ENCODE assay signal across 1 cellular context in genomic region chr19:50794074-50794777, GRCh38.
TF ChIP-seq lines count a peak whose summit lies in the region.

No MANE protein-coding gene starts in this region.

TF ChIP-seq in GM12878, 131 proteins besides CTCF, POLR2A, EP300 and RAD21:
- TF ChIP-seq TCF12 (IDR thresholded peaks at IDR 0.05; ENCODE audit: low read depth, low read length) (0 out of 2 replicates have a peak, but pooled peaks have one; percentile 45), KDM1A (IDR thresholded peaks at IDR 0.05; ENCODE audit: borderline replicate concordance) (no peak), FOXM1 (IDR thresholded peaks at IDR 0.05; ENCODE audit: low read depth, low read length) (0 out of 2 replicates have a peak, but pooled peaks have one; percentile 5), DPF2 (IDR thresholded peaks at IDR 0.05) (0 out of 2 replicates have a peak, but pooled peaks have one; percentile 10), POLR2AphosphoS2 (IDR thresholded peaks at IDR 0.05; ENCODE audit: low read depth, low read length) (peak; percentile 15), RAD51 (IDR thresholded peaks at IDR 0.05) (no peak), SMAD5 (IDR thresholded peaks at IDR 0.05; ENCODE audit: low read depth) (peak; percentile 6; the same call in 1 of the 2 replicates), TARDBP (IDR thresholded peaks at IDR 0.05; ENCODE audit: borderline replicate concordance) (0 out of 2 replicates have a peak, but pooled peaks have one; percentile 45), ATF2 (IDR thresholded peaks at IDR 0.05; ENCODE audit: low read length) (peak; percentile 14; the same call in 1 of the 2 replicates), ZBED1 (IDR thresholded peaks at IDR 0.05; ENCODE audit: borderline replicate concordance) (0 out of 2 replicates have a peak, but pooled peaks have one; percentile 8), RCOR1 (conservative IDR thresholded peaks at IDR 0.05; ENCODE audit: low read depth, low read length) (no peak), RUNX3 (IDR thresholded peaks at IDR 0.05; ENCODE audit: low read length) (0 out of 2 replicates have a peak, but pooled peaks have one; percentile 15), MTA3 (IDR thresholded peaks at IDR 0.05; ENCODE audit: borderline replicate concordance, low read length) (peak; percentile 15), POU2F2 (IDR thresholded peaks at IDR 0.05; ENCODE audit: borderline replicate concordance, low read depth, low read length) (0 out of 3 replicates have a peak, but pooled peaks have one; percentile 5), GATAD2B (conservative IDR thresholded peaks at IDR 0.05; ENCODE audit: low read depth) (no peak), SMC3 (IDR thresholded peaks at IDR 0.05; ENCODE audit: borderline replicate concordance, low read length) (peak; percentile 57), PML (IDR thresholded peaks at IDR 0.05; ENCODE audit: low read length) (peak; percentile 26; the same call in 1 of the 2 replicates), YY1 (IDR thresholded peaks at IDR 0.05; ENCODE audit: low read depth, low read length) (peak; percentile 79)
